ENCODE assay signal across 15 cellular contexts in genomic region chr5:60334281-60334713, GRCh38.
DNase-seq lines count a peak whose midpoint lies in the region; ATAC-seq and TF ChIP-seq lines count a peak whose summit lies in the region.
"Had no signal": no experiment of that assay in that cellular context is flagged by ENCODE, and none has a peak within 500 bp of the region (broad histone marks: within the 10 kb centered on the region; RNA-seq: fewer than 3 reads in every experiment).

No MANE protein-coding gene starts in this region.

- no peaks in the 10 kb centered on the region for H4K20me1 ChIP-seq in osteoblast (ENCODE audit: insufficient read depth, low read length)

- no peaks in the 10 kb centered on the region for H3K9me3 Mint-ChIP-seq in chondrocyte (ENCODE audit: low read depth)
- H3K9me3 Mint-ChIP-seq: activated T-cell treated with anti-CD3 and anti-CD28 coated beads, Interleukin-2, amount 50 U/mL, for 4 hours had no signal

- H3K79me2 ChIP-seq in osteoblast (ENCODE audit: insufficient read depth, low read length): no peaks in the 10 kb centered on the region

- no peaks in the 10 kb centered on the region for H3K36me3 Mint-ChIP-seq in chondrocyte (ENCODE audit: low read depth)
- H3K36me3 Mint-ChIP-seq: CD14-positive monocyte; naive thymus-derived CD8-positive, alpha-beta T cell had no signal

- H3K4me1 ChIP-seq in BE2C (peaks cover 10% of the 10 kb centered on the region), osteoblast (ENCODE audit: insufficient read depth, low read length) (peaks cover 22% of the 10 kb centered on the region)

- H3K27ac ChIP-seq in osteoblast (ENCODE audit: low read depth, low read length) (peak overlapping the region; percentile 7), dorsolateral prefrontal cortex (no peak overlapping the region)
- H3K27ac ChIP-seq: SK-N-MC had no signal

- TF ChIP-seq POLR2A in NB4 (IDR thresholded peaks at IDR 0.05; ENCODE audit: extremely low read depth, insufficient read length): no peak

- TF ChIP-seq CTCF in BE2C (IDR thresholded peaks at IDR 0.05; ENCODE audit: low read depth, low read length) (no peak), NB4 (IDR thresholded peaks at IDR 0.05; ENCODE audit: low read depth, low read length) (no peak), choroid plexus epithelial cell (conservative IDR thresholded peaks at IDR 0.05; ENCODE audit: low read depth, low read length) (no peak), osteoblast (IDR thresholded peaks at IDR 0.05; ENCODE audit: extremely low read depth, low read depth, low read length) (no peak), dorsolateral prefrontal cortex (IDR thresholded peaks at IDR 0.05 in 54 of 56, conservative IDR thresholded peaks at IDR 0.05 in 2 of 56; ENCODE audit: low read depth in 1 of 56, partially characterized antibody in 56 of 56) (no peak), chondrocyte (IDR thresholded peaks at IDR 0.05) (no peak)

- H3K4me2 ChIP-seq in osteoblast (ENCODE audit: insufficient read depth, low read length): peak overlapping the region; percentile 26

- H3K27me3 ChIP-seq in BE2C (no peaks in the 10 kb centered on the region), osteoblast (ENCODE audit: insufficient read depth, low read length) (no peaks in the 10 kb centered on the region), dorsolateral prefrontal cortex (no peaks in the 10 kb centered on the region)

- H3K36me3 ChIP-seq in BE2C (no peaks in the 10 kb centered on the region), osteoblast (ENCODE audit: insufficient read depth, low read length) (no peaks in the 10 kb centered on the region)

- no peak for ATAC-seq in left colon
- ATAC-seq: activated CD4-positive, CD25-positive, alpha-beta regulatory T cell treated with anti-CD3 and anti-CD28 coated beads, Interleukin-2, amount 50 U/mL, for 24 hours; activated T-cell treated with anti-CD3 and anti-CD28 coated beads, Interleukin-2, amount 50 U/mL, for 4 hours; naive thymus-derived CD8-positive, alpha-beta T cell had no signal

- H2AFZ ChIP-seq in osteoblast (ENCODE audit: low read length): no peak overlapping the region

- peak; percentile 37 for DNase-seq in BE2C
- DNase-seq in NB4 (ENCODE audit: low read depth): peak; percentile 25
- DNase-seq in choroid plexus epithelial cell (ENCODE audit: low read depth): peak; percentile 85
- no peak for DNase-seq in osteoblast (ENCODE audit: insufficient read length, low spot score, missing footprints)
- DNase-seq in medulla oblongata (ENCODE audit: extremely low spot score): no peak
- no peak for DNase-seq in left colon
- no peak for DNase-seq in dorsolateral prefrontal cortex
- DNase-seq in chondrocyte (ENCODE audit: low spot score): no peak
- DNase-seq: activated T-cell treated with anti-CD3 and anti-CD28 coated beads, Interleukin-2, amount 50 U/mL, for 4 hours; GF-D8; naive thymus-derived CD8-positive, alpha-beta T cell; NCI-H1417 had no signal

- intact Hi-C loops in left colon (cut with DNase I, micrococcal nuclease): no loop called here
- intact Hi-C loops in dorsolateral prefrontal cortex (cut with DNase I): no loop called here

- no peak overlapping the region for H3K4me3 ChIP-seq in BE2C (ENCODE audit: low read depth, low read length)
- H3K4me3 ChIP-seq in NB4 (ENCODE audit: low read depth, low read length): no peak overlapping the region
- no peak overlapping the region for H3K4me3 ChIP-seq in choroid plexus epithelial cell (ENCODE audit: low read depth, low read length)
- no peak overlapping the region for H3K4me3 ChIP-seq in osteoblast (ENCODE audit: insufficient read depth, low read length)
- no peak overlapping the region for H3K4me3 ChIP-seq in dorsolateral prefrontal cortex
- H3K4me3 ChIP-seq: SK-N-MC had no signal

- no peaks in the 10 kb centered on the region for H3K9me3 ChIP-seq in BE2C
- H3K9me3 ChIP-seq in osteoblast (ENCODE audit: low read depth, low read length): no peaks in the 10 kb centered on the region

- H3K27me3 Mint-ChIP-seq in chondrocyte (ENCODE audit: low read depth): no peaks in the 10 kb centered on the region

- H3K4me1 Mint-ChIP-seq in chondrocyte (ENCODE audit: low read depth): peaks cover 24% of the 10 kb centered on the region
- H3K4me1 Mint-ChIP-seq: naive thymus-derived CD8-positive, alpha-beta T cell had no signal

- no peak overlapping the region for H3K27ac Mint-ChIP-seq in chondrocyte (ENCODE audit: unreplicated experiment)
- H3K27ac Mint-ChIP-seq: naive thymus-derived CD8-positive, alpha-beta T cell had no signal

- no peak overlapping the region for H3K4me3 Mint-ChIP-seq in chondrocyte (ENCODE audit: unreplicated experiment)
- H3K4me3 Mint-ChIP-seq: activated T-cell treated with anti-CD3 and anti-CD28 coated beads, Interleukin-2, amount 50 U/mL, for 4 hours; CD14-positive monocyte; naive thymus-derived CD8-positive, alpha-beta T cell had no signal

Comparison
In these comparisons a context has a peak if more than half of its experiments do, and no peak if none do; other contexts are left out.
1. DNase-seq: peak in BE2C (single experiment), NB4 (single experiment) and choroid plexus epithelial cell (single experiment); none in osteoblast (single experiment), medulla oblongata (single experiment), left colon (0 of 2), dorsolateral prefrontal cortex (0 of 10) and chondrocyte (single experiment).